Comparison of ENCODE assay signal across 16 cellular contexts in genomic region chr6:44271406-44271723, GRCh38. TPM values are rescaled to one million over a fixed set of nuclear protein-coding genes. Genes with fewer than 3 reads are reported as not detected.
A peak's percentile ranks its signal among the peaks of the same experiment; 100 is the strongest.
DNase-seq lines count a peak whose midpoint lies in the region; ATAC-seq and TF ChIP-seq lines count a peak whose summit lies in the region.
"Had no signal": no experiment of that assay in that cellular context is flagged by ENCODE, and none has a peak within 500 bp of the region (broad histone marks: within the 10 kb centered on the region; RNA-seq: fewer than 3 reads in every experiment).

No MANE protein-coding gene starts in this region.

- peaks cover 1% of the 10 kb centered on the region for H3K36me3 Mint-ChIP-seq in activated naive CD4-positive, alpha-beta T cell treated with anti-CD3 and anti-CD28 coated beads, Interleukin-2, amount 50 U/mL, for 24 hours
- H3K36me3 Mint-ChIP-seq in activated CD4-positive, alpha-beta memory T cell treated with anti-CD3 and anti-CD28 coated beads, Interleukin-2, amount 10 ng/mL, durations not matched to agents 7 days and 5 days (ENCODE audit: low read depth) = no peaks in the 10 kb centered on the region
- no peaks in the 10 kb centered on the region for H3K36me3 Mint-ChIP-seq in type B pancreatic cell

- peak overlapping the region; percentile 67 for H3K4me3 Mint-ChIP-seq in activated naive CD4-positive, alpha-beta T cell treated with anti-CD3 and anti-CD28 coated beads, Interleukin-2, amount 50 U/mL, for 24 hours
- peak overlapping the region; percentile 17 for H3K4me3 Mint-ChIP-seq in activated CD4-positive, alpha-beta memory T cell treated with anti-CD3 and anti-CD28 coated beads, Interleukin-2, amount 10 ng/mL, durations not matched to agents 7 days and 5 days
- peak overlapping the region; percentile 81 for H3K4me3 Mint-ChIP-seq in type B pancreatic cell

- CTCF ChIA-PET in activated CD4-positive, alpha-beta memory T cell treated with anti-CD3 and anti-CD28 coated beads, Interleukin-2, amount 10 ng/mL, durations not matched to agents 7 days and 5 days (lab: Charles Lee) = interaction anchor here (1.0 to 1.2 kb wide), 2 partner anchors 12 to 37 kb away, joined by 4 read pairs; no protein-coding TSS in a partner anchor

- H3K27me3 Mint-ChIP-seq in activated naive CD4-positive, alpha-beta T cell treated with anti-CD3 and anti-CD28 coated beads, Interleukin-2, amount 50 U/mL, for 24 hours = peaks cover 37% of the 10 kb centered on the region
- peaks cover 58% of the 10 kb centered on the region for H3K27me3 Mint-ChIP-seq in activated CD4-positive, alpha-beta memory T cell treated with anti-CD3 and anti-CD28 coated beads, Interleukin-2, amount 10 ng/mL, durations not matched to agents 7 days and 5 days
- H3K27me3 Mint-ChIP-seq in type B pancreatic cell = peaks cover 60% of the 10 kb centered on the region

- POLR2A ChIA-PET in activated CD4-positive, alpha-beta memory T cell treated with anti-CD3 and anti-CD28 coated beads, Interleukin-2, amount 10 ng/mL, durations not matched to agents 7 days and 5 days (lab: Charles Lee) = no interaction called here

- DNase-seq in activated naive CD4-positive, alpha-beta T cell (lab: John Stamatoyannopoulos, UW) = no peak
- DNase-seq in activated CD4-positive, alpha-beta memory T cell treated with anti-CD3 and anti-CD28 coated beads, Interleukin-2, amount 10 ng/mL, durations not matched to agents 7 days and 5 days = no peak
- DNase-seq in type B pancreatic cell (ENCODE audit: extremely low spot score, unreplicated experiment) = no peak
- DNase-seq in adrenal gland = no peak
- no peak for DNase-seq in right atrium auricular region (ENCODE audit: low spot score)
- DNase-seq: activated CD4-positive, alpha-beta T cell treated with anti-CD3 and anti-CD28 coated beads for 4 hours; AML-193; cortex of kidney; GDM1; MM.1S; stimulated activated CD4-positive, alpha-beta T cell treated with anti-CD3 and anti-CD28 coated beads, Interleukin-4, amount 100 ng/mL, for 4 hours had no signal

- H3K36me3 ChIP-seq in iPS-18a (ENCODE audit: control insufficient read depth, low read depth, low read length) (no peaks in the 10 kb centered on the region), adrenal gland (replicated peaks in 1 of 2) (no peaks in the 10 kb centered on the region), right atrium auricular region (no peaks in the 10 kb centered on the region)

- H3K9ac ChIP-seq in iPS-18a (ENCODE audit: low read length) = no peak overlapping the region

- H3K9me3 Mint-ChIP-seq in activated naive CD4-positive, alpha-beta T cell treated with anti-CD3 and anti-CD28 coated beads, Interleukin-2, amount 50 U/mL, for 24 hours = no peaks in the 10 kb centered on the region
- H3K9me3 Mint-ChIP-seq in activated CD4-positive, alpha-beta memory T cell treated with anti-CD3 and anti-CD28 coated beads, Interleukin-2, amount 10 ng/mL, durations not matched to agents 7 days and 5 days = no peaks in the 10 kb centered on the region
- H3K9me3 Mint-ChIP-seq in type B pancreatic cell = no peaks in the 10 kb centered on the region

- no peak for TF ChIP-seq CTCF in type B pancreatic cell (conservative IDR thresholded peaks at IDR 0.05)
- TF ChIP-seq CTCF in adrenal gland (IDR thresholded peaks at IDR 0.05) = no peak
- TF ChIP-seq CTCF in right atrium auricular region (IDR thresholded peaks at IDR 0.05) = no peak

- H3K9me3 ChIP-seq in iPS-18a (ENCODE audit: control insufficient read depth, low read depth, low read length) (no peaks in the 10 kb centered on the region), adrenal gland (replicated peaks in 1 of 3) (no peaks in the 10 kb centered on the region), right atrium auricular region (no peaks in the 10 kb centered on the region)

- H3K27ac ChIP-seq in iPS-18a (ENCODE audit: low read length) (no peak overlapping the region), adrenal gland (no peak overlapping the region), right atrium auricular region (no peak overlapping the region)

- peaks cover 27% of the 10 kb centered on the region for H3K27me3 ChIP-seq in iPS-18a (ENCODE audit: control insufficient read depth, insufficient read depth, low read length)
- H3K27me3 ChIP-seq in adrenal gland = peaks cover 35% of the 10 kb centered on the region
- H3K27me3 ChIP-seq in right atrium auricular region = peaks cover 0 to 18% of the 10 kb centered on the region in 2 donors

- ATAC-seq in GM19351 (IDR thresholded peaks at IDR 0.05; ENCODE audit: unreplicated experiment) = no peak
- ATAC-seq: SK-N-SH treated with all-trans-retinoic acid at 6 μM for 48 hours had no signal

- H3K4me1 ChIP-seq in iPS-18a (ENCODE audit: control insufficient read depth, low read depth, low read length) = peaks cover 22% of the 10 kb centered on the region
- H3K4me1 ChIP-seq in adrenal gland (replicated peaks in 1 of 2) = peaks cover 0 to 8% of the 10 kb centered on the region in 2 donors
- peaks cover 0 to 8% of the 10 kb centered on the region in 2 donors for H3K4me1 ChIP-seq in right atrium auricular region

- peak overlapping the region; percentile 50 for H3K4me3 ChIP-seq in iPS-18a (ENCODE audit: low read length)
- no peak overlapping the region for H3K4me3 ChIP-seq in adrenal gland
- H3K4me3 ChIP-seq in right atrium auricular region = no peak overlapping the region

- peaks cover 26% of the 10 kb centered on the region for H3K4me1 Mint-ChIP-seq in activated naive CD4-positive, alpha-beta T cell treated with anti-CD3 and anti-CD28 coated beads, Interleukin-2, amount 50 U/mL, for 24 hours
- peaks cover 28% of the 10 kb centered on the region for H3K4me1 Mint-ChIP-seq in activated CD4-positive, alpha-beta memory T cell treated with anti-CD3 and anti-CD28 coated beads, Interleukin-2, amount 10 ng/mL, durations not matched to agents 7 days and 5 days
- H3K4me1 Mint-ChIP-seq in type B pancreatic cell (ENCODE audit: unreplicated experiment) = no peaks in the 10 kb centered on the region

- 69 to 88% (median 81%) methylated on average over 3 to 6 of the region's 6 CpGs for WGBS in adrenal gland, 4 donors

- intact Hi-C loops in adrenal gland (cut with DNase I) = loop anchor here in 1 of 2 donors (5.0 kb wide), 1 partner anchor 66 kb away; no protein-coding TSS in a partner anchor

- TF ChIP-seq POLR2A in adrenal gland (IDR thresholded peaks at IDR 0.05) = no peak

- H3K27ac Mint-ChIP-seq in activated naive CD4-positive, alpha-beta T cell treated with anti-CD3 and anti-CD28 coated beads, Interleukin-2, amount 50 U/mL, for 24 hours = peak overlapping the region; percentile 84
- H3K27ac Mint-ChIP-seq in activated CD4-positive, alpha-beta memory T cell treated with anti-CD3 and anti-CD28 coated beads, Interleukin-2, amount 10 ng/mL, durations not matched to agents 7 days and 5 days = no peak overlapping the region
- H3K27ac Mint-ChIP-seq in type B pancreatic cell = no peak overlapping the region

RNA-seq across cellular contexts. Expression of gene TMEM151B, which starts 1.1 kb away (rescaled TPM):
- total RNA-seq in activated CD4-positive, alpha-beta memory T cell treated with anti-CD3 and anti-CD28 coated beads, Interleukin-2, amount 10 ng/mL, durations not matched to agents 7 days and 5 days = not detected
- total RNA-seq in type B pancreatic cell (ENCODE audit: low replicate concordance) (0.52 and 3.2 TPM in 2 replicates), adrenal gland (1 to 10 TPM in 2 of 8 donors, under 1 TPM in 4, not detected in 2; 0.07 to 3.3 (median 0.41) TPM), right atrium auricular region (1 to 10 TPM in 1 of 2 donors, under 1 TPM in 1; 0.11 to 2.6 TPM)
- 1 to 10 TPM in 2 of 3 donors, under 1 TPM in 1; 0.88 to 3.9 (median 1.2) TPM for polyA plus RNA-seq in adrenal gland
- total RNA-seq: renal cortical epithelial cell had no signal

RNA-seq across cellular contexts. Expression of gene NFKBIE, which starts 6.0 kb away (rescaled TPM):
- total RNA-seq in activated CD4-positive, alpha-beta memory T cell treated with anti-CD3 and anti-CD28 coated beads, Interleukin-2, amount 10 ng/mL, durations not matched to agents 7 days and 5 days = 10 to 100 TPM; 20.8 to 21.7 TPM
- total RNA-seq in type B pancreatic cell (ENCODE audit: low replicate concordance) (9.2 and 10.7 TPM in 2 replicates), adrenal gland (10 to 100 TPM in 5 of 8 donors, 1 to 10 TPM in 3; 4.8 to 31.2 (median 10.5) TPM), right atrium auricular region (1 to 10 TPM; 3.8 to 8.7 TPM)
- 10 to 100 TPM in 2 of 3 donors, 1 to 10 TPM in 1; 5.8 to 17.0 (median 10.5) TPM for polyA plus RNA-seq in adrenal gland

RNA-seq across cellular contexts. Expression of gene SLC35B2, which starts 14.0 kb away (rescaled TPM):
- total RNA-seq in activated CD4-positive, alpha-beta memory T cell treated with anti-CD3 and anti-CD28 coated beads, Interleukin-2, amount 10 ng/mL, durations not matched to agents 7 days and 5 days = 10 to 100 TPM; 35.8 to 37.2 TPM
- 39.6 and 46.1 TPM in 2 replicates for total RNA-seq in type B pancreatic cell (ENCODE audit: low replicate concordance)
- 10 to 100 TPM; 48.5 to 79.8 (median 63.5) TPM for total RNA-seq in adrenal gland
- polyA plus RNA-seq in adrenal gland = 10 to 100 TPM; 12.7 to 37.5 (median 19.3) TPM
- total RNA-seq in right atrium auricular region = 10 to 100 TPM; 23.0 to 23.7 TPM

RNA-seq across cellular contexts. Expression of gene HSP90AB1, which starts 24.5 kb away (rescaled TPM):
- total RNA-seq in activated CD4-positive, alpha-beta memory T cell treated with anti-CD3 and anti-CD28 coated beads, Interleukin-2, amount 10 ng/mL, durations not matched to agents 7 days and 5 days = 100 to 1,000 TPM; 478 to 479 TPM
- total RNA-seq in type B pancreatic cell (ENCODE audit: low replicate concordance) (880 and 1,082 TPM in 2 replicates), adrenal gland (1,000 to 10,000 TPM in 3 of 8 donors, 100 to 1,000 TPM in 5; 692 to 1,293 (median 857) TPM), right atrium auricular region (100 to 1,000 TPM; 716 to 772 TPM)
- polyA plus RNA-seq in adrenal gland = 1,000 to 10,000 TPM in 1 of 3 donors, 100 to 1,000 TPM in 2; 275 to 2,249 (median 420) TPM

RNA-seq across cellular contexts. Expression of gene AARS2, which starts 41.8 kb away (rescaled TPM):
- 10 to 100 TPM; 14.8 to 15.0 TPM for total RNA-seq in activated CD4-positive, alpha-beta memory T cell treated with anti-CD3 and anti-CD28 coated beads, Interleukin-2, amount 10 ng/mL, durations not matched to agents 7 days and 5 days
- total RNA-seq in type B pancreatic cell (ENCODE audit: low replicate concordance) (34.3 and 37.3 TPM in 2 replicates), adrenal gland (10 to 100 TPM in 4 of 8 donors, 1 to 10 TPM in 4; 7.4 to 15.9 (median 10.2) TPM), right atrium auricular region (1 to 10 TPM; 6.5 to 7.4 TPM)
- 10 to 100 TPM in 1 of 3 donors, 1 to 10 TPM in 2; 5.3 to 10.1 (median 6.2) TPM for polyA plus RNA-seq in adrenal gland

Comparison
In these comparisons a context has a peak if more than half of its experiments do, and no peak if none do; other contexts are left out.
1. H3K4me3 Mint-ChIP-seq: peak in every context shown above with its lines; median percentile 81 in type B pancreatic cell; 67 in activated naive CD4-positive, alpha-beta T cell treated with anti-CD3 and anti-CD28 coated beads, Interleukin-2, amount 50 U/mL, for 24 hours; 17 in activated CD4-positive, alpha-beta memory T cell treated with anti-CD3 and anti-CD28 coated beads, Interleukin-2, amount 10 ng/mL, durations not matched to agents 7 days and 5 days.